Comparison of ENCODE assay signal across 22 cellular contexts in genomic region chr11:10480026-10480425, GRCh38. TPM values are rescaled to one million over a fixed set of nuclear protein-coding genes. Genes with fewer than 3 reads are reported as not detected.
DNase-seq lines count a peak whose midpoint lies in the region; ATAC-seq, FAIRE-seq and TF ChIP-seq lines count a peak whose summit lies in the region.
"Had no signal": no experiment of that assay in that cellular context is flagged by ENCODE, and none has a peak within 500 bp of the region (broad histone marks: within the 10 kb centered on the region; RNA-seq: fewer than 3 reads in every experiment).

No MANE protein-coding gene starts in this region.

- peak; percentile 5 for FAIRE-seq in urothelium cell line (lab: Jason Lieb, UNC)
- FAIRE-seq: GM12878, H54, RCC 7860 had no signal

- CTCF ChIA-PET in activated B cell treated with CpG ODN at 0.5 μM for 24 hours (lab: Charles Lee) = interaction anchor here (1.5 kb wide), 1 partner anchor 66 kb away, joined by 4 read pairs; no protein-coding TSS in a partner anchor

- DNase-seq in activated effector memory CD4-positive, alpha-beta T cell treated with anti-CD3 and anti-CD28 coated beads, Interleukin-2, amount 50 U/mL, for 16 hours = peak; percentile 50
- no peak for DNase-seq in activated effector memory CD4-positive, alpha-beta T cell treated with Interleukin-2 at 50 U/mL for 16 hours
- DNase-seq in activated B cell treated with CpG ODN at 0.5 μM for 24 hours = no peak
- peak; percentile 67 for DNase-seq in mesenteric fat pad (ENCODE audit: low spot score)
- no peak for DNase-seq in urothelium cell line (ENCODE audit: low spot score)
- DNase-seq in occipital lobe (lab: John Stamatoyannopoulos, UW) = no peak
- no peak for DNase-seq in NCI-H345 (lab: John Stamatoyannopoulos, UW)
- no peak for DNase-seq in NCI-H774 (lab: John Stamatoyannopoulos, UW)
- DNase-seq: 8988T, AML-193, DMS79 treated with DMSO at 0.1 percent for 48 hours, Karpas-422, MV-4-11, NCI-H1105 treated with DMSO at 0.1 percent for 48 hours, NCI-H2029 treated with DMSO at 0.1 percent for 48 hours, NCI-H226, OCI-M1, SJCRH30 had no signal

- no peak for TF ChIP-seq CTCF in activated B cell treated with CpG ODN at 0.5 μM for 24 hours (IDR thresholded peaks at IDR 0.05)

- POLR2A ChIA-PET in activated B cell treated with CpG ODN at 0.5 μM for 24 hours (lab: Charles Lee) = interaction anchor here (0.8 kb wide), 1 partner anchor 23 kb away, joined by 3 read pairs; no protein-coding TSS in a partner anchor

- H3K4me1 Mint-ChIP-seq in activated B cell treated with CpG ODN at 0.5 μM for 24 hours = peaks cover 32% of the 10 kb centered on the region

- H3K36me3 Mint-ChIP-seq in activated B cell treated with CpG ODN at 0.5 μM for 24 hours (ENCODE audit: low read depth) = peaks cover 89% of the 10 kb centered on the region

- H3K9me3 Mint-ChIP-seq in activated B cell treated with CpG ODN at 0.5 μM for 24 hours = no peaks in the 10 kb centered on the region
- H3K9me3 Mint-ChIP-seq: IgD-negative memory B cell had no signal

- no peak overlapping the region for H3K4me3 Mint-ChIP-seq in activated B cell treated with CpG ODN at 0.5 μM for 24 hours
- H3K4me3 Mint-ChIP-seq: IgD-negative memory B cell had no signal

- no peaks in the 10 kb centered on the region for H3K27me3 Mint-ChIP-seq in activated B cell treated with CpG ODN at 0.5 μM for 24 hours
- H3K27me3 Mint-ChIP-seq: IgD-negative memory B cell had no signal

- no peak for ATAC-seq in activated B cell treated with CpG ODN at 0.5 μM for 24 hours (ENCODE audit: low read depth)
- ATAC-seq: GM12878 had no signal

- peak overlapping the region; percentile 18 for H3K27ac Mint-ChIP-seq in activated B cell treated with CpG ODN at 0.5 μM for 24 hours

- intact Hi-C loops in activated B cell treated with CpG ODN at 0.5 μM for 24 hours (cut with micrococcal nuclease) = no loop called here

RNA-seq across cellular contexts. Expression of gene AMPD3, which starts 25.0 kb away (rescaled TPM):
- total RNA-seq in activated B cell treated with CpG ODN at 0.5 μM for 24 hours = 99.5 and 116 TPM in 2 replicates
- 27.2 TPM for total RNA-seq in mesenteric fat pad
- 0.78 TPM for total RNA-seq in occipital lobe

Comparison
In these comparisons a context has a peak if more than half of its experiments do, and no peak if none do; other contexts are left out.
1. DNase-seq: peak in activated effector memory CD4-positive, alpha-beta T cell treated with anti-CD3 and anti-CD28 coated beads, Interleukin-2, amount 50 U/mL, for 16 hours (single experiment) and mesenteric fat pad (single experiment); none in activated effector memory CD4-positive, alpha-beta T cell treated with Interleukin-2 at 50 U/mL for 16 hours (single experiment), activated B cell treated with CpG ODN at 0.5 μM for 24 hours (single experiment), urothelium cell line (single experiment), occipital lobe (single experiment), NCI-H345 (single experiment) and NCI-H774 (single experiment).
2. RNA of gene AMPD3, which starts 25.0 kb away (total RNA-seq): 99.5 to 116 TPM in activated B cell treated with CpG ODN at 0.5 μM for 24 hours and 27.2 TPM in mesenteric fat pad (single experiment); 0.78 TPM in occipital lobe (single experiment); every median in the first group is over 10 times any median in the second.